20 cellular contexts compared by ENCODE assay signal in the genomic region with DNA sequence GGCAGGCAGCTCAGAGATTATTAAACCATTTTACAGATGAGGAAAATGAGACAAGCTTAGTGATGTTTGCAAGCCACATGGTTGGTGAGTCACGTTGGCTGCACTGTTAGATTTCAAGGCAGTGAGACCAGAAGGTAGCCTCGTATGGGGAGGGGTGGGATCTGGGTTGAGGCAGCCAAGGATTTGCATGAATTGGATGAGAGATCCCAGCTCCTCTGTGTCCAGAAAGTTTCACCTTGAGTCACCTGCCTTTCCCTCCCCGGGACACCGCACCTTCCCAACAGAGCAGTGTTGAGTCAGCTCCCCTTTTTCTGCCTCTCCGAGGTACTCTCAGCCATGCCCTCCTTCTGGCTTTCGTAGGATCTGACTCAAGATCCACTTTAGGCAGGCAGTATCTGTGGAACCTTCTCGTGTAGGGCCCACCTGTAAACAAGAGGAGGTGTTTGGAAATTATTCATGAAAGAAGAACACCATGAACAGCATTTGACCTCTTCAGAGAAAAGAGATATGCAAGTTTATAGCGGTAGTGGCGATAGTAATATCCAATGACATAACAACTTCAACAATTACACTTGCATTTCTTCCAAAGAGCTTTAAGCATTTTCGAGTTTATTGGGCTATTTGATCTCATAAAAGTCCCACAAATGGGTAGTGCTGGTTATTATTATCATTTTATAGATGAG. TPM values are rescaled to one million over a fixed set of nuclear protein-coding genes. Genes with fewer than 3 reads are reported as not detected.
A peak's percentile ranks its signal among the peaks of the same experiment; 100 is the strongest.
DNase-seq lines count a peak whose midpoint lies in the region; ATAC-seq and TF ChIP-seq lines count a peak whose summit lies in the region.
"Had no signal": no experiment of that assay in that cellular context is flagged by ENCODE, and none has a peak within 500 bp of the region (broad histone marks: within the 10 kb centered on the region; RNA-seq: fewer than 3 reads in every experiment).

No MANE protein-coding gene starts in this region.

- intact Hi-C loops in PC-3 (cut with micrococcal nuclease), result no loop called here

- H3K27me3 ChIP-seq in PC-3 (ENCODE audit: low read length) (no peaks in the 10 kb centered on the region), foreskin keratinocyte (no peaks in the 10 kb centered on the region), smooth muscle cell (ENCODE audit: low read depth) (no peaks in the 10 kb centered on the region), right atrium auricular region (no peaks in the 10 kb centered on the region)
- H3K27me3 ChIP-seq: cardiac muscle cell had no signal

- H3K36me3 ChIP-seq in HEK293 (ENCODE audit: control insufficient read depth in 2 of 2, insufficient read depth in 1 of 2, low read length in 2 of 2), result no peaks in the 10 kb centered on the region
- no peaks in the 10 kb centered on the region for H3K36me3 ChIP-seq in PC-3 (ENCODE audit: low read depth, low read length)
- no peaks in the 10 kb centered on the region for H3K36me3 ChIP-seq in smooth muscle cell (ENCODE audit: low read depth)
- H3K36me3 ChIP-seq in right atrium auricular region, result no peaks in the 10 kb centered on the region
- H3K36me3 ChIP-seq: cardiac muscle cell, tibial nerve had no signal

- H4K20me1 ChIP-seq in PC-3 (ENCODE audit: low read length) (no peaks in the 10 kb centered on the region), smooth muscle cell (ENCODE audit: low read depth) (no peaks in the 10 kb centered on the region)

- H3K4me1 ChIP-seq in HEK293 (ENCODE audit: control insufficient read depth, insufficient read depth, low read length) (no peaks in the 10 kb centered on the region), PC-3 (ENCODE audit: insufficient read depth, low read length) (peaks cover 16% of the 10 kb centered on the region), foreskin keratinocyte (peaks cover 18% of the 10 kb centered on the region), smooth muscle cell (ENCODE audit: low read depth) (peaks cover 4% of the 10 kb centered on the region), right atrium auricular region (peaks cover 0 to 11% of the 10 kb centered on the region in 2 donors)

- H3K4me2 ChIP-seq in PC-3 (ENCODE audit: low read length), result peak overlapping the region; percentile 66
- no peak overlapping the region for H3K4me2 ChIP-seq in smooth muscle cell

- no peak for TF ChIP-seq CTCF in HEK293 (tag by site-specific recombination; IDR thresholded peaks at IDR 0.05)
- no peak for TF ChIP-seq CTCF in PC-3 (conservative IDR thresholded peaks at IDR 0.05; ENCODE audit: low read depth, low read length)
- TF ChIP-seq CTCF in foreskin keratinocyte (conservative IDR thresholded peaks at IDR 0.05), result peak; percentile 1
- TF ChIP-seq CTCF in smooth muscle cell (IDR thresholded peaks at IDR 0.05; ENCODE audit: borderline replicate concordance, insufficient read depth, poor library complexity, severe bottlenecking), result no peak
- no peak for TF ChIP-seq CTCF in right atrium auricular region (IDR thresholded peaks at IDR 0.05)

- DNase-seq in PC-3 (peak; percentile 80), foreskin keratinocyte (peak; percentile 98 to 100), smooth muscle cell (lab: John Stamatoyannopoulos, UW; ENCODE audit: unreplicated experiment) (no peak), NCI-H446 (lab: John Stamatoyannopoulos, UW) (no peak), right atrium auricular region (ENCODE audit: low spot score) (no peak), NCI-H2081 (lab: John Stamatoyannopoulos, UW) (no peak)
- DNase-seq: activated CD8-positive, alpha-beta T cell treated with anti-CD3 and anti-CD28 coated beads for 36 hours; activated T-cell treated with anti-CD3 and anti-CD28 coated beads, Interleukin-2, amount 50 U/mL, for 1 hour; COR-L47; HFFc6; NCI-H187 treated with DMSO at 0.1 percent for 48 hours; NCI-H345; stimulated activated CD4-positive, alpha-beta T cell treated with anti-CD3 and anti-CD28 coated beads, Interleukin-2, amount 100 ng/mL, for 48 hours; stimulated activated naive CD8-positive, alpha-beta T cell treated with anti-CD3 and anti-CD28 coated beads, Interleukin-15, amount 100 ng/mL, for 72 hours; T1000 had no signal

- CTCF ChIA-PET in HEK293 (lab: Yijun Ruan, JAX), result interaction anchor here (0.8 to 1.6 kb wide), 2 partner anchors 13 to 204 kb away, joined by 3 to 4 read pairs; no protein-coding TSS in a partner anchor
- CTCF ChIA-PET in PC-3 (lab: Charles Lee), result interaction anchor here (0.6 to 1.7 kb wide), 2 partner anchors 73 to 204 kb away, joined by 3 to 29 read pairs; a partner anchor contains a TSS

- H3K9me2 ChIP-seq in PC-3 (replicated peaks; ENCODE audit: low read length), result no peaks in the 10 kb centered on the region

- no peaks in the 10 kb centered on the region for H3F3A ChIP-seq in PC-3 (ENCODE audit: low read length, unreplicated experiment)
- no peaks in the 10 kb centered on the region for H3F3A ChIP-seq in smooth muscle cell (ENCODE audit: low read depth)

- ATAC-seq in PC-3, result peak; percentile 74
- ATAC-seq in foreskin keratinocyte, result peak; percentile 91
- no peak for ATAC-seq in GM18909 (IDR thresholded peaks at IDR 0.05; ENCODE audit: poor library complexity, unreplicated experiment)
- ATAC-seq: activated CD8-positive, alpha-beta T cell treated with anti-CD3 and anti-CD28 coated beads for 36 hours; stimulated activated naive CD8-positive, alpha-beta T cell treated with anti-CD3 and anti-CD28 coated beads, Interleukin-15, amount 100 ng/mL, for 72 hours had no signal

- no TSS peak for BruUV-seq in PC-3 (replicated peaks; lab: Mats Ljungman, UMichigan)

- POLR2A ChIA-PET in HEK293 (lab: Yijun Ruan, JAX) (interaction anchor here (0.6 kb wide), 1 partner anchor 9 kb away, joined by 8 read pairs; no protein-coding TSS in a partner anchor), PC-3 (lab: Charles Lee; ENCODE audit: unreplicated experiment) (interaction anchor here (0.7 kb wide), 1 partner anchor 198 kb away, joined by 3 read pairs; no protein-coding TSS in a partner anchor)

- H3K9me3 ChIP-seq in HEK293 (ENCODE audit: control insufficient read depth, insufficient read depth, low read depth, low read length) (no peaks in the 10 kb centered on the region), PC-3 (ENCODE audit: low read length) (no peaks in the 10 kb centered on the region), smooth muscle cell (replicated peaks; ENCODE audit: low read depth) (no peaks in the 10 kb centered on the region), right atrium auricular region (no peaks in the 10 kb centered on the region)
- H3K9me3 ChIP-seq: tibial nerve had no signal

- H3K9ac ChIP-seq in PC-3 (ENCODE audit: low read length) (peak overlapping the region; percentile 3; the same call in 1 of the 2 replicates), smooth muscle cell (ENCODE audit: low read depth) (no peak overlapping the region)

- H3K27ac ChIP-seq in HEK293 (ENCODE audit: extremely low read depth, low read depth, low read length), result no peak overlapping the region
- H3K27ac ChIP-seq in PC-3 (ENCODE audit: low read length), result peak overlapping the region; percentile 73
- H3K27ac ChIP-seq in foreskin keratinocyte, result peak overlapping the region; percentile 100
- peak overlapping the region; percentile 9 for H3K27ac ChIP-seq in smooth muscle cell (ENCODE audit: low read depth)
- no peak overlapping the region for H3K27ac ChIP-seq in right atrium auricular region
- H3K27ac ChIP-seq: cardiac muscle cell, tibial nerve had no signal

- H3K4me3 ChIP-seq in HEK293 (ENCODE audit: low read depth, low read length) (no peak overlapping the region), PC-3 (ENCODE audit: low read length) (peak overlapping the region; percentile 32; the same call in 1 of the 2 replicates), smooth muscle cell (no peak overlapping the region), right atrium auricular region (no peak overlapping the region)
- H3K4me3 ChIP-seq: cardiac muscle cell, skin epidermis, tibial nerve had no signal

- WGBS in smooth muscle cell (ENCODE audit: low lambda C conversion rate), result 65% methylated on average over 10 of the region's 10 CpGs

- peak overlapping the region; percentile 30 for H2AFZ ChIP-seq in PC-3 (ENCODE audit: low read length)
- no peak overlapping the region for H2AFZ ChIP-seq in smooth muscle cell (ENCODE audit: low read depth)

- H3K79me2 ChIP-seq in PC-3 (ENCODE audit: low read length) (no peaks in the 10 kb centered on the region), smooth muscle cell (ENCODE audit: low read depth) (no peaks in the 10 kb centered on the region)

TF ChIP-seq in HEK293, 187 proteins besides CTCF, POLR2A, EP300 and RAD21 (continues in another document):
- TF ChIP-seq, protein P1, sequence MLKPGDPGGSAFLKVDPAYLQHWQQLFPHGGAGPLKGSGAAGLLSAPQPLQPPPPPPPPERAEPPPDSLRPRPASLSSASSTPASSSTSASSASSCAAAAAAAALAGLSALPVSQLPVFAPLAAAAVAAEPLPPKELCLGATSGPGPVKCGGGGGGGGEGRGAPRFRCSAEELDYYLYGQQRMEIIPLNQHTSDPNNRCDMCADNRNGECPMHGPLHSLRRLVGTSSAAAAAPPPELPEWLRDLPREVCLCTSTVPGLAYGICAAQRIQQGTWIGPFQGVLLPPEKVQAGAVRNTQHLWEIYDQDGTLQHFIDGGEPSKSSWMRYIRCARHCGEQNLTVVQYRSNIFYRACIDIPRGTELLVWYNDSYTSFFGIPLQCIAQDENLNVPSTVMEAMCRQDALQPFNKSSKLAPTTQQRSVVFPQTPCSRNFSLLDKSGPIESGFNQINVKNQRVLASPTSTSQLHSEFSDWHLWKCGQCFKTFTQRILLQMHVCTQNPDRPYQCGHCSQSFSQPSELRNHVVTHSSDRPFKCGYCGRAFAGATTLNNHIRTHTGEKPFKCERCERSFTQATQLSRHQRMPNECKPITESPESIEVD (tag by site-specific recombination; IDR thresholded peaks at IDR 0.05), result peak; percentile 42; the same call in 1 of the 2 replicates
- TF ChIP-seq ZNF624 (tag by site-specific recombination; IDR thresholded peaks at IDR 0.05), result no peak
- TF ChIP-seq ZNF335 (tag by site-specific recombination; conservative IDR thresholded peaks at IDR 0.05), result peak; percentile 84
- TF ChIP-seq ZNF223 (tag by site-specific recombination; IDR thresholded peaks at IDR 0.05), result no peak
- TF ChIP-seq ZNF239 (tag by site-specific recombination; IDR thresholded peaks at IDR 0.05), result no peak
- TF ChIP-seq ZNF600 (tag by site-specific recombination; IDR thresholded peaks at IDR 0.05), result no peak

RNA-seq across cellular contexts. Expression of a gene that starts 46.8 kb away (rescaled TPM):
- total RNA-seq in PC-3 (2014; rRNA removed), result 36.2 and 38.0 TPM in 2 replicates
- 21.4 and 22.9 TPM in 2 replicates for total RNA-seq in foreskin keratinocyte
- 6.4 and 6.8 TPM in 2 replicates for polyA plus RNA-seq in foreskin keratinocyte
- 42.2 and 53.9 TPM in 2 replicates for total RNA-seq in smooth muscle cell
- 16.1 TPM in 2 replicates for polyA plus RNA-seq in smooth muscle cell
- total RNA-seq in right atrium auricular region, result 10 to 100 TPM; 22.7 to 23.0 TPM

RNA-seq across cellular contexts. Expression of a gene that starts 53.3 kb away (rescaled TPM):
- total RNA-seq in PC-3 (2014; rRNA removed), result 43.6 and 57.4 TPM in 2 replicates
- 18.4 and 19.1 TPM in 2 replicates for total RNA-seq in foreskin keratinocyte
- polyA plus RNA-seq in foreskin keratinocyte, result 17.0 and 19.1 TPM in 2 replicates
- 37.0 and 44.8 TPM in 2 replicates for total RNA-seq in smooth muscle cell
- polyA plus RNA-seq in smooth muscle cell, result 52.7 and 59.8 TPM in 2 replicates
- 10 to 100 TPM; 26.9 to 32.2 TPM for total RNA-seq in right atrium auricular region

Comparison
In these comparisons a context has a peak if more than half of its experiments do, and no peak if none do; other contexts are left out.
1. H3K27ac ChIP-seq: peak in PC-3 (single experiment), foreskin keratinocyte (single experiment) and smooth muscle cell (single experiment); none in HEK293 (single experiment) and right atrium auricular region (0 of 2).
2. DNase-seq: peak in PC-3 (single experiment) and foreskin keratinocyte (2 of 2); none in smooth muscle cell (single experiment), NCI-H446 (0 of 2), right atrium auricular region (single experiment) and NCI-H2081 (0 of 2).